In the genomic region with DNA sequence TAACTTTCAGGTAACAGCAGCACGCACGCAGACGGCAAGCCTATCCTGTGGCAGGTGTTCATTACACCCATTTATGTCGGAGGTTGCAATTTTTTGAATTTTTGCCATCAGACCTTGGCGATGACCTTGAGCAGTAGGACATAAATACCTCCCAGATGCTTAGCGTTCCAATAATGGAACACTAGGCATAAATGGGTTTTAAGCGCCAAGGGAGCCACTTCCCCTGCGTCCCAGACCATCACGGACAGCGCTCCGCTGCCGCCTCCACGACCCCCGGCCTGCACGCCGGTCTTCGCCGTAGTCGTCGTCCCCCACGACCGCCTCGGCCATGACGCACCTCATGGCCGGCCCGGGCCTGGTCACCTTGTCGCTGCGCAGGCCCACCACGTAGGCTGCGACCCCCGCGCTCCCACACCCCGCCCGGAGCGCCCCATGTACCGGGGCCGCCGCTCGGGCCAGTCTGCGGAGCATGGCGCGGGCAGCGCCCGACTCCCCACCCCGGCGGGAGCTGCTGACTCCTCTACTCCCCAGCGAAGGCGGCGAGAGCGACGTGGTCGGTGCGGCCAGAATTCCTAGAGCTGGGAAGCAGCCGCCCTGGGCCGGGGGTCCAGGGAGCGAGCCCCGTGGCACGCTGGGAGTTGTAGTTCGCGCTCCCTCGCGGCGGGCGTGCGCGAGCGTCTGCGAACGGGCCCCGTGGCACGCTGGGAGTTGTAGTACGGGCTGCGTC, we compare ENCODE assay signal across 8 cellular contexts. TPM values are rescaled to one million over a fixed set of nuclear protein-coding genes. Genes with fewer than 3 reads are reported as not detected.
DNase-seq lines count a peak whose midpoint lies in the region; ATAC-seq and TF ChIP-seq lines count a peak whose summit lies in the region.

No MANE protein-coding gene starts in this region.

- H3K4me3 ChIP-seq in AG04449 (ENCODE audit: low read depth, low read length) (peak overlapping the region; percentile 85), fibroblast of pulmonary artery (replicated peaks; ENCODE audit: low read depth, low read length) (peak overlapping the region; percentile 72)

- peak overlapping the region; percentile 76 to 89 (median 82) for H3K4me3 Mint-ChIP-seq in naive thymus-derived CD8-positive, alpha-beta T cell
- H3K4me3 Mint-ChIP-seq in stimulated activated memory B cell treated with anti-CD40 and anti-IgM and Interleukin-4, amounts not matched to agents 10 μg/mL and 1 μg/mL and 100 μg/mL, for 72 hours = peak overlapping the region; percentile 84

- TF ChIP-seq CTCF in AG04449 (IDR thresholded peaks at IDR 0.05; ENCODE audit: insufficient read depth, low read length, missing control alignments) (no peak), fibroblast of pulmonary artery (IDR thresholded peaks at IDR 0.05; ENCODE audit: low read length, missing control alignments) (no peak)

- POLR2A ChIA-PET in AG04449 (lab: Yijun Ruan, JAX) = no interaction called here
- POLR2A ChIA-PET in naive thymus-derived CD8-positive, alpha-beta T cell (lab: Charles Lee) = interaction anchor here (0.6 to 2.8 kb wide), 4 partner anchors 9 to 163 kb away, joined by 3 to 11 read pairs (median 5); no protein-coding TSS in a partner anchor

- peak overlapping the region; percentile 73 to 100 (median 94) for H3K27ac Mint-ChIP-seq in naive thymus-derived CD8-positive, alpha-beta T cell
- H3K27ac Mint-ChIP-seq in stimulated activated memory B cell treated with anti-CD40 and anti-IgM and Interleukin-4, amounts not matched to agents 10 μg/mL and 1 μg/mL and 100 μg/mL, for 72 hours = peak overlapping the region; percentile 55

- ATAC-seq in GM19035 (IDR thresholded peaks at IDR 0.05; ENCODE audit: unreplicated experiment) = peak; percentile 56
- peak; percentile 35 for ATAC-seq in naive thymus-derived CD8-positive, alpha-beta T cell
- peak; percentile 73 for ATAC-seq in stimulated activated memory B cell treated with anti-CD40 and anti-IgM and Interleukin-4, amounts not matched to agents 10 μg/mL and 1 μg/mL and 100 μg/mL, for 72 hours

- peaks cover 0 to 2% (median 0%) of the 10 kb centered on the region in 3 donors for H3K36me3 Mint-ChIP-seq in naive thymus-derived CD8-positive, alpha-beta T cell
- no peaks in the 10 kb centered on the region for H3K36me3 Mint-ChIP-seq in stimulated activated memory B cell treated with anti-CD40 and anti-IgM and Interleukin-4, amounts not matched to agents 10 μg/mL and 1 μg/mL and 100 μg/mL, for 72 hours

- DNase-seq in AG04449 (ENCODE audit: low read depth, low spot score) (no peak), KG1 (lab: John Stamatoyannopoulos, UW) (peak; percentile 77), RPMI8226 (peak; percentile 90), fibroblast of pulmonary artery (ENCODE audit: low read depth) (peak; percentile 81)
- DNase-seq in activated T-helper 9 cell treated with anti-CD3 and anti-CD28 coated beads, Interleukin-2, amount 50 U/mL, for 16 hours (ENCODE audit: low read depth) = peak; percentile 75
- DNase-seq in naive thymus-derived CD8-positive, alpha-beta T cell = peak; percentile 65 to 86 (median 78)

- CTCF ChIA-PET in AG04449 (lab: Yijun Ruan, JAX) = interaction anchor here (0.6 to 10.3 kb wide), 9 partner anchors 8 to 167 kb away, joined by 3 to 177 read pairs (median 6); a partner anchor contains a TSS

- peaks cover 23 to 80% (median 68%) of the 10 kb centered on the region in 4 donors for H3K4me1 Mint-ChIP-seq in naive thymus-derived CD8-positive, alpha-beta T cell
- peaks cover 57% of the 10 kb centered on the region for H3K4me1 Mint-ChIP-seq in stimulated activated memory B cell treated with anti-CD40 and anti-IgM and Interleukin-4, amounts not matched to agents 10 μg/mL and 1 μg/mL and 100 μg/mL, for 72 hours

- no peaks in the 10 kb centered on the region for H3K9me3 Mint-ChIP-seq in naive thymus-derived CD8-positive, alpha-beta T cell
- no peaks in the 10 kb centered on the region for H3K9me3 Mint-ChIP-seq in stimulated activated memory B cell treated with anti-CD40 and anti-IgM and Interleukin-4, amounts not matched to agents 10 μg/mL and 1 μg/mL and 100 μg/mL, for 72 hours

- H3K27me3 Mint-ChIP-seq in naive thymus-derived CD8-positive, alpha-beta T cell = no peaks in the 10 kb centered on the region
- peaks cover 9% of the 10 kb centered on the region for H3K27me3 Mint-ChIP-seq in stimulated activated memory B cell treated with anti-CD40 and anti-IgM and Interleukin-4, amounts not matched to agents 10 μg/mL and 1 μg/mL and 100 μg/mL, for 72 hours

RNA-seq across cellular contexts. Expression of a gene that starts 22.7 kb away (rescaled TPM):
- not detected for total RNA-seq in naive thymus-derived CD8-positive, alpha-beta T cell
- not detected for polyA plus RNA-seq in naive thymus-derived CD8-positive, alpha-beta T cell

RNA-seq across cellular contexts. Expression of a gene that starts 40.1 kb away (rescaled TPM):
- total RNA-seq in naive thymus-derived CD8-positive, alpha-beta T cell = under 1 TPM in 1 of 2 experiments, not detected in 1; 0.30 TPM
- not detected for polyA plus RNA-seq in naive thymus-derived CD8-positive, alpha-beta T cell
